ENCODE assay signal across 9 cellular contexts in genomic region chr12:126936181-126936851, GRCh38.
DNase-seq lines count a peak whose midpoint lies in the region; ATAC-seq and TF ChIP-seq lines count a peak whose summit lies in the region.
"Had no signal": no experiment of that assay in that cellular context is flagged by ENCODE, and none has a peak within 500 bp of the region (broad histone marks: within the 10 kb centered on the region; RNA-seq: fewer than 3 reads in every experiment).

No MANE protein-coding gene starts in this region.

- ATAC-seq in HG02938 (IDR thresholded peaks at IDR 0.05; ENCODE audit: unreplicated experiment) (peak; percentile 45), HG02970 (IDR thresholded peaks at IDR 0.05; ENCODE audit: low FRiP score, unreplicated experiment) (no peak)

- peak; percentile 71 for DNase-seq in astrocyte of the hippocampus (ENCODE audit: low read depth, low spot score)
- peak; percentile 48 for DNase-seq in midbrain (lab: John Stamatoyannopoulos, UW)
- DNase-seq in GM10266 (ENCODE audit: extremely low spot score), result no peak
- no peak for DNase-seq in lower leg skin (ENCODE audit: low spot score in 2 of 2)
- DNase-seq in T-helper 1 cell, result no peak
- DNase-seq: amniotic stem cell had no signal

- intact Hi-C loops in lower leg skin (cut with DNase I; ENCODE audit: low total_unique reads), result no loop called here

- no peak for TF ChIP-seq POLR2A in lower leg skin (IDR thresholded peaks at IDR 0.05)

- WGBS in lower leg skin, 2 donors, result 47 to 64% methylated on average over 11 of the region's 11 CpGs

- TF ChIP-seq CTCF in C4-2B (conservative IDR thresholded peaks at IDR 0.05) (no peak), GM10266 (IDR thresholded peaks at IDR 0.05; ENCODE audit: control insufficient read depth, insufficient read depth, low read depth, missing control alignments) (no peak), lower leg skin (IDR thresholded peaks at IDR 0.05) (no peak)

- H3K27ac ChIP-seq in C4-2B, result 0 out of 2 replicates have a peak overlapping the region, but pooled peaks have one; percentile 1

- no peak overlapping the region for H3K4me3 ChIP-seq in lower leg skin (ENCODE audit: low read depth, poor library complexity, severe bottlenecking)

Comparison
In these comparisons a context has a peak if more than half of its experiments do, and no peak if none do; other contexts are left out.
1. DNase-seq: peak in astrocyte of the hippocampus (single experiment) and midbrain (single experiment); none in GM10266 (single experiment), lower leg skin (0 of 2) and T-helper 1 cell (0 of 5).